ENCODE assay signal across 20 cellular contexts in the genomic region with DNA sequence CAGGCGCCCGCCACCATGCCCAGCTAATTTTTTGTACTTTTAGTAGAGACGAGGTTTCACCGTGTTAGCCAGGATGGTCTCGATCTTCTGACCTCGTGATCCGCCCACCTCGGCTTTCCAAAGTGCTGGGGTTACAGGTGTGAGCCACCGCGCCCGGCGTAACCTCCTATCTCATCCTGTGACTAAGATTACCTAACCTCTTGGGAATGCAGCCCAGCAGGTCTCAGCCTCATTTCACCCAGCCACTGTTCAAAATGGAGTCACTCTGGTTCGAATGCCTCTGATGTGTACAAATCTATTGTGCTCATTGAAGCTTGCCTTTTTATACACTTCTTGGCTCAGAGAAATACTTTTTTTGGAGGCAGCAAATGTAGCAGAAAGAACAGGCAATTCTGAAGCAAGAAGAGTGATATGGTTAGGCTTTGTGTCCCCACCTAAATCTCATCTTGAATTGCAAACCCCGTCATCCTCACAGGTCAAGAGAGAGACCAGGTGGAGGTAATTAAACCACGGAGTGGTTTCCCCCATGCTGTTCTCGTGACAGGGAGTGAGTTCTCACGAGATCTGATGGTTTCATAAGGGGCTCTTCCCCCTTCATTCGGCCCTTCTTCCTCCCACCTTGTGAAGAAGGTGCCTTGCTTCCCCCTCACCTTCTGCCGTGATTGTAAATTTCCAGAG.
DNase-seq lines count a peak whose midpoint lies in the region; ATAC-seq and TF ChIP-seq lines count a peak whose summit lies in the region.
"Had no signal": no experiment of that assay in that cellular context is flagged by ENCODE, and none has a peak within 500 bp of the region (broad histone marks: within the 10 kb centered on the region; RNA-seq: fewer than 3 reads in every experiment).

No MANE protein-coding gene starts in this region.

- TF ChIP-seq POLR2A in HCT116 (IDR thresholded peaks at IDR 0.05; ENCODE audit: borderline replicate concordance, extremely low read depth, insufficient read depth, insufficient read length) (peak; percentile 78), thyroid gland (IDR thresholded peaks at IDR 0.05) (no peak)

- TF ChIP-seq RAD21 in HCT116 (IDR thresholded peaks at IDR 0.05; ENCODE audit: low read depth), result no peak

- H3K27me3 ChIP-seq in HCT116 (ENCODE audit: insufficient read depth, low read length), result no peaks in the 10 kb centered on the region
- peaks cover 4% of the 10 kb centered on the region for H3K27me3 ChIP-seq in OCI-LY3 (ENCODE audit: low read depth, low read length)
- H3K27me3 ChIP-seq in thyroid gland, result no peaks in the 10 kb centered on the region
- H3K27me3 ChIP-seq in GM23248 (replicated peaks; ENCODE audit: insufficient read depth), result 0 out of 2 replicates have a peak, but pooled peaks cover 12% of the 10 kb centered on the region

- CTCF ChIA-PET in HCT116 (lab: Charles Lee), result interaction anchor here (1.7 to 2.4 kb wide), 4 partner anchors 17 to 193 kb away, joined by 4 to 16 read pairs (median 7); a partner anchor contains a TSS

- 81 to 87% methylated on average over 19 of the region's 19 CpGs for WGBS in thyroid gland, 2 donors
- 75 to 80% methylated on average over 14 to 19 of the region's 19 CpGs for WGBS in GM23248 (ENCODE audit: low coverage in 1 of 2, low lambda C conversion rate in 2 of 2, missing lambda C conversion rate in 2 of 2), 2 experiments

- H3K4me2 ChIP-seq in HCT116 (ENCODE audit: low read length) (peak overlapping the region; percentile 80), OCI-LY3 (ENCODE audit: low read length) (peak overlapping the region; percentile 35), GM23248 (ENCODE audit: unreplicated experiment) (no peak overlapping the region)

- POLR2A ChIA-PET in HCT116 (lab: Charles Lee), result interaction anchor here (0.7 to 3.6 kb wide), 7 partner anchors 11 to 145 kb away, joined by 3 to 19 read pairs (median 4); a partner anchor contains a TSS

- H3K36me3 ChIP-seq in HCT116 (ENCODE audit: control insufficient read depth in 1 of 2, insufficient read depth in 2 of 2, low read length in 2 of 2) (peaks cover 0 to 13% of the 10 kb centered on the region in 2 experiments; a peak in 1 of 4 replicates), OCI-LY3 (replicated peaks; ENCODE audit: low read depth, low read length) (no peaks in the 10 kb centered on the region), thyroid gland (no peaks in the 10 kb centered on the region), GM23248 (ENCODE audit: low read depth) (no peaks in the 10 kb centered on the region)
- H3K36me3 ChIP-seq: upper lobe of right lung had no signal

- H4K20me1 ChIP-seq in HCT116 (ENCODE audit: insufficient read depth) (no peaks in the 10 kb centered on the region), OCI-LY3 (ENCODE audit: insufficient read depth, low read length) (no peaks in the 10 kb centered on the region), GM23248 (ENCODE audit: insufficient read depth) (no peaks in the 10 kb centered on the region)

- intact Hi-C loops in HCT116 (cut with micrococcal nuclease), result loop anchor here (1.0 to 5.0 kb wide), 4 partner anchors 11 to 301 kb away; a partner anchor contains a TSS
- intact Hi-C loops in thyroid gland (cut with DNase I), result loop anchor here (5.0 kb wide), 1 partner anchor 146 kb away; a partner anchor contains a TSS

- H3K9me2 ChIP-seq in HCT116 (ENCODE audit: insufficient read depth) (no peaks in the 10 kb centered on the region), GM23248 (ENCODE audit: insufficient read depth) (no peaks in the 10 kb centered on the region)

- H3K4me1 ChIP-seq in HCT116 (ENCODE audit: control insufficient read depth in 1 of 2, insufficient read depth in 2 of 2, low read length in 2 of 2) (peaks cover 62 to 92% of the 10 kb centered on the region in 2 experiments), OCI-LY3 (ENCODE audit: low read length) (peaks cover 7% of the 10 kb centered on the region; the same call in 1 of the 2 replicates), thyroid gland (peaks cover 4% of the 10 kb centered on the region in 2 donors), GM23248 (ENCODE audit: insufficient read depth) (peaks cover 3% of the 10 kb centered on the region; the same call in 1 of the 2 replicates)
- H3K4me1 ChIP-seq: upper lobe of right lung had no signal

- ATAC-seq in HCT116, result peak; percentile 35
- ATAC-seq: left lobe of liver; natural killer cell treated with Interleukin-12 subunit alpha and Interleukin-12 subunit beta and Interleukin-15 and Interleukin-18, amount 100 ng/mL, for 72 hours; Right ventricle myocardium inferior; upper lobe of right lung had no signal

- RAD21 ChIA-PET in HCT116 (lab: Charles Lee; ENCODE audit: low non-redundant PET in 1 of 2, low total read pairs in 2 of 2, uncharacterized antibody in 2 of 2, unreplicated experiment in 2 of 2), result no interaction called here

- BruUV-seq in HCT116 (replicated peaks; lab: Mats Ljungman, UMichigan), result no TSS peak

- peaks cover 9% of the 10 kb centered on the region; the same call in 1 of the 2 replicates for H3F3A ChIP-seq in GM23248 (ENCODE audit: insufficient read depth)

- H3K79me2 ChIP-seq in HCT116 (ENCODE audit: insufficient read depth, low read length) (peaks cover 51% of the 10 kb centered on the region), OCI-LY3 (ENCODE audit: low read length) (no peaks in the 10 kb centered on the region), GM23248 (ENCODE audit: insufficient read depth) (no peaks in the 10 kb centered on the region)

- H2AFZ ChIP-seq in HCT116 (ENCODE audit: low read depth, low read length, poor library complexity, severe bottlenecking) (no peak overlapping the region), OCI-LY3 (ENCODE audit: low read depth, low read length) (peak overlapping the region; percentile 63; the same call in 1 of the 2 replicates), GM23248 (no peak overlapping the region)

- H3K9me3 ChIP-seq in HCT116 (ENCODE audit: control insufficient read depth in 1 of 2, insufficient read depth in 1 of 2, low read depth in 1 of 2, low read length in 2 of 2) (peaks cover 0 to 6% of the 10 kb centered on the region in 2 experiments; a peak in 1 of 4 replicates), OCI-LY3 (ENCODE audit: insufficient read depth, low read length) (no peaks in the 10 kb centered on the region), thyroid gland (no peaks in the 10 kb centered on the region), GM23248 (ENCODE audit: low read depth) (no peaks in the 10 kb centered on the region)
- H3K9me3 ChIP-seq: upper lobe of right lung had no signal

- peak overlapping the region; percentile 98 for H3K27ac ChIP-seq in HCT116 (ENCODE audit: low read depth, low read length)
- no peak overlapping the region for H3K27ac ChIP-seq in OCI-LY3 (ENCODE audit: low read length)
- H3K27ac ChIP-seq in coronary artery, result peak overlapping the region; percentile 62 to 86
- no peak overlapping the region for H3K27ac ChIP-seq in thyroid gland
- no peak overlapping the region for H3K27ac ChIP-seq in GM23248
- H3K27ac ChIP-seq: C4-2B, upper lobe of right lung had no signal

- in situ Hi-C loops in GM23248 (cut with MboI), result no loop called here

- H3K9ac ChIP-seq in HCT116 (ENCODE audit: low read length) (peak overlapping the region; percentile 80), OCI-LY3 (ENCODE audit: low read length) (no peak overlapping the region), GM23248 (no peak overlapping the region)

- DNase-seq in HCT116 (ENCODE audit: low read depth, low spot score), result peak; percentile 83
- no peak for DNase-seq in coronary artery (ENCODE audit: low spot score)
- peak; percentile 7 for DNase-seq in renal cortical epithelial cell (ENCODE audit: low read depth)
- DNase-seq in superior temporal gyrus (ENCODE audit: extremely low spot score), result no peak
- DNase-seq in thyroid gland, result no peak
- no peak for DNase-seq in GM23248
- no peak for DNase-seq in SHP77 (lab: John Stamatoyannopoulos, UW)
- DNase-seq: activated CD4-positive, alpha-beta T cell treated with anti-CD3 and anti-CD28 coated beads, Interleukin-2, amount 50 U/mL, for 1 hour; activated naive CD8-positive, alpha-beta T cell treated with anti-CD3 and anti-CD28 coated beads, Interleukin-2, amount 10 ng/mL, durations not matched to agents 7 days and 5 days; activated T-cell treated with anti-CD3 and anti-CD28 coated beads, Interleukin-2, amount 50 U/mL, for 24 hours; cerebellar nuclear complex; NCI-H1417 treated with DMSO at 0.1 percent for 48 hours; NCI-H446; stimulated activated CD4-positive, alpha-beta T cell treated with anti-CD3 and anti-CD28 coated beads, Interleukin-4, amount 100 ng/mL, for 1 hour; upper lobe of right lung had no signal

- H3K4me3 ChIP-seq in HCT116 (replicated peaks in 1 of 2; ENCODE audit: low read depth in 1 of 2, low read length in 2 of 2) (peak overlapping the region; percentile 61 to 72), OCI-LY3 (ENCODE audit: low read length) (peak overlapping the region; percentile 34), coronary artery (no peak overlapping the region), thyroid gland (replicated peaks in 1 of 3) (no peak overlapping the region), GM23248 (no peak overlapping the region)
- H3K4me3 ChIP-seq: upper lobe of right lung had no signal

- no peak for TF ChIP-seq CTCF in HCT116 (IDR thresholded peaks at IDR 0.05 in 2 of 3, conservative IDR thresholded peaks at IDR 0.05 in 1 of 3; ENCODE audit: borderline replicate concordance in 1 of 3, insufficient read depth in 1 of 3, low read depth in 2 of 3, low read length in 2 of 3)
- no peak for TF ChIP-seq CTCF in OCI-LY3 (IDR thresholded peaks at IDR 0.05; ENCODE audit: low read depth, low read length)
- TF ChIP-seq CTCF in coronary artery (IDR thresholded peaks at IDR 0.05), result no peak
- TF ChIP-seq CTCF in thyroid gland (IDR thresholded peaks at IDR 0.05), result no peak

TF ChIP-seq in HCT116, 20 proteins besides CTCF, POLR2A, EP300 and RAD21 (continues in another document):
- TF ChIP-seq YY1 (IDR thresholded peaks at IDR 0.05; ENCODE audit: extremely low read depth, insufficient replicate concordance, low read depth, low read length) (peak; percentile 93), JUND (IDR thresholded peaks at IDR 0.05) (no peak)
- TF ChIP-seq, protein P1, sequence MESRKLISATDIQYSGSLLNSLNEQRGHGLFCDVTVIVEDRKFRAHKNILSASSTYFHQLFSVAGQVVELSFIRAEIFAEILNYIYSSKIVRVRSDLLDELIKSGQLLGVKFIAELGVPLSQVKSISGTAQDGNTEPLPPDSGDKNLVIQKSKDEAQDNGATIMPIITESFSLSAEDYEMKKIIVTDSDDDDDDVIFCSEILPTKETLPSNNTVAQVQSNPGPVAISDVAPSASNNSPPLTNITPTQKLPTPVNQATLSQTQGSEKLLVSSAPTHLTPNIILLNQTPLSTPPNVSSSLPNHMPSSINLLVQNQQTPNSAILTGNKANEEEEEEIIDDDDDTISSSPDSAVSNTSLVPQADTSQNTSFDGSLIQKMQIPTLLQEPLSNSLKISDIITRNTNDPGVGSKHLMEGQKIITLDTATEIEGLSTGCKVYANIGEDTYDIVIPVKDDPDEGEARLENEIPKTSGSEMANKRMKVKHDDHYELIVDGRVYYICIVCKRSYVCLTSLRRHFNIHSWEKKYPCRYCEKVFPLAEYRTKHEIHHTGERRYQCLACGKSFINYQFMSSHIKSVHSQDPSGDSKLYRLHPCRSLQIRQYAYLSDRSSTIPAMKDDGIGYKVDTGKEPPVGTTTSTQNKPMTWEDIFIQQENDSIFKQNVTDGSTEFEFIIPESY (IDR thresholded peaks at IDR 0.05; ENCODE audit: extremely low read depth, insufficient replicate concordance, low read length), result peak; percentile 71

Comparison
In these comparisons a context has a peak if more than half of its experiments do, and no peak if none do; other contexts are left out.
1. DNase-seq: peak in HCT116 (single experiment) and renal cortical epithelial cell (single experiment); none in coronary artery (single experiment), superior temporal gyrus (single experiment), thyroid gland (0 of 2), GM23248 (single experiment) and SHP77 (0 of 2).
2. H3K27ac ChIP-seq: peak in HCT116 (single experiment) and coronary artery (2 of 2); none in OCI-LY3 (single experiment), thyroid gland (0 of 3) and GM23248 (single experiment).
3. H3K4me3 ChIP-seq: peak in HCT116 (2 of 2) and OCI-LY3 (single experiment); none in coronary artery (single experiment), thyroid gland (0 of 3) and GM23248 (single experiment).